10 cellular contexts compared by ENCODE assay signal in the genomic region with DNA sequence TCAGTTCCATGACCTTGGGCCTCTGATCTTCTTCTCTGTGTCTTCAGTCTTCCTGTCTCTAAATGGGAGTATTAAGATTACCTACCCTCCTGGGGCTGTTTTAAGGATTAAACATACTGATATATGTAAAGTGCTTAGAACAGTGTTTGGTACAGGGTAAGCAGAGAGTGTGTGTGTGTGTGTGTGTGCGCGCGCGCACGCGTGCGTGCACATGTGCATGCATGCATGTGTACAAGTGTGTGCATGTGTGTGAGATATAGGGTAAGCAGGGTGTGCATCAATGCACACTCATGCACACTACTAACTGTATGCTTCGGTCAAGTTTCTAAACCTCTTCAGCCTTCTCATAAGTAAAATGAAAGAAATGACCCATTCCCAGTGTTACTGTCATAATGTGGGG.
"Had no signal": no experiment of that assay in that cellular context is flagged by ENCODE, and none has a peak within 500 bp of the region (broad histone marks: within the 10 kb centered on the region; RNA-seq: fewer than 3 reads in every experiment).

No MANE protein-coding gene starts in this region.

- FAIRE-seq: K562 had no signal

- H2AFZ ChIP-seq: GM23248 had no signal

- H3K4me1 ChIP-seq: HAP-1 had no signal

- DNase-seq: GM23248, GOT3, H7, HFFc6, IMR-90, KG1 had no signal

- H3K4me3 Mint-ChIP-seq: HFFc6 had no signal

- H3K4me3 ChIP-seq: GM23248, HAP-1, K562 had no signal

- H3K9ac ChIP-seq: GM23248 had no signal

- ATAC-seq: HCT116, K562 had no signal

- H3K36me3 ChIP-seq: HAP-1 had no signal

- H3K9me3 Mint-ChIP-seq: HFFc6 had no signal

- H3K27ac Mint-ChIP-seq: HFFc6 had no signal

- H3K9me3 ChIP-seq: HAP-1 had no signal

- H3K27ac ChIP-seq: GM23248, HL-60 had no signal
